Comparison of ENCODE assay signal across 17 cellular contexts in genomic region chr1:202069670-202070069, GRCh38. TPM values are rescaled to one million over a fixed set of nuclear protein-coding genes. Genes with fewer than 3 reads are reported as not detected.
DNase-seq lines count a peak whose midpoint lies in the region; ATAC-seq and TF ChIP-seq lines count a peak whose summit lies in the region.
"Had no signal": no experiment of that assay in that cellular context is flagged by ENCODE, and none has a peak within 500 bp of the region (broad histone marks: within the 10 kb centered on the region; RNA-seq: fewer than 3 reads in every experiment).

No MANE protein-coding gene starts in this region.

- H3K4me1 Mint-ChIP-seq in glutamatergic neuron (ENCODE audit: low read depth, unreplicated experiment): peaks cover 12% of the 10 kb centered on the region
- H3K4me1 Mint-ChIP-seq: naive B cell had no signal

- H3K4me3 Mint-ChIP-seq in glutamatergic neuron (ENCODE audit: unreplicated experiment): no peak overlapping the region
- H3K4me3 Mint-ChIP-seq: naive B cell had no signal

- no peak for ATAC-seq in GM21825 (IDR thresholded peaks at IDR 0.05; ENCODE audit: unreplicated experiment)
- ATAC-seq: gastrocnemius medialis had no signal

- no peaks in the 10 kb centered on the region for H3K36me3 Mint-ChIP-seq in glutamatergic neuron (ENCODE audit: unreplicated experiment)
- H3K36me3 Mint-ChIP-seq: naive B cell had no signal

- peaks cover 8% of the 10 kb centered on the region for H3K9me3 Mint-ChIP-seq in glutamatergic neuron (ENCODE audit: unreplicated experiment)
- H3K9me3 Mint-ChIP-seq: naive B cell had no signal

- H3K27ac Mint-ChIP-seq in glutamatergic neuron (ENCODE audit: unreplicated experiment): peak overlapping the region; percentile 68
- H3K27ac Mint-ChIP-seq: naive B cell had no signal

- no peak for TF ChIP-seq CTCF in glutamatergic neuron (IDR thresholded peaks at IDR 0.05; ENCODE audit: partially characterized antibody, unreplicated experiment)

- DNase-seq in DMS 273 treated with DMSO at 0.1 percent for 48 hours (lab: John Stamatoyannopoulos, UW) (peak; percentile 22), NCI-H1417 treated with DMSO at 0.1 percent for 48 hours (lab: John Stamatoyannopoulos, UW) (peak; percentile 35), NCI-H69 (lab: John Stamatoyannopoulos, UW) (peak; percentile 93), glutamatergic neuron (no peak), midbrain (lab: John Stamatoyannopoulos, UW) (no peak), T-helper 2 cell (no peak), middle frontal gyrus (ENCODE audit: extremely low spot score, low spot score) (no peak)
- DNase-seq: activated CD4-positive, CD25-positive, alpha-beta regulatory T cell; activated effector memory CD4-positive, alpha-beta T cell treated with anti-CD3 and anti-CD28 coated beads, Interleukin-2, amount 50 U/mL, for 16 hours; DND-41; gastrocnemius medialis; Karpas-422; naive B cell; NCI-H226; T-helper 1 cell had no signal

- peaks cover 12% of the 10 kb centered on the region for H3K27me3 Mint-ChIP-seq in glutamatergic neuron (ENCODE audit: unreplicated experiment)
- H3K27me3 Mint-ChIP-seq: naive B cell had no signal

RNA-seq across cellular contexts. Expression of gene GPR37L1, which starts 53.0 kb away (rescaled TPM):
- total RNA-seq in glutamatergic neuron (ENCODE audit: unreplicated experiment): not detected
- total RNA-seq: pulmonary artery endothelial cell had no signal

RNA-seq across cellular contexts. Expression of gene ELF3, which starts 59.3 kb away (rescaled TPM):
- 0.96 TPM for total RNA-seq in glutamatergic neuron (ENCODE audit: unreplicated experiment)

Comparison
In these comparisons a context has a peak if more than half of its experiments do, and no peak if none do; other contexts are left out.
1. DNase-seq: peak in DMS 273 treated with DMSO at 0.1 percent for 48 hours (single experiment), NCI-H1417 treated with DMSO at 0.1 percent for 48 hours (single experiment) and NCI-H69 (single experiment); none in glutamatergic neuron (single experiment), midbrain (single experiment), T-helper 2 cell (0 of 5) and middle frontal gyrus (single experiment).